Comparison of ENCODE assay signal across 9 cellular contexts in genomic region chr4:156999175-156999517, GRCh38. TPM values are rescaled to one million over a fixed set of nuclear protein-coding genes. Genes with fewer than 3 reads are reported as not detected.
DNase-seq lines count a peak whose midpoint lies in the region; ATAC-seq, FAIRE-seq and TF ChIP-seq lines count a peak whose summit lies in the region.
"Had no signal": no experiment of that assay in that cellular context is flagged by ENCODE, and none has a peak within 500 bp of the region (broad histone marks: within the 10 kb centered on the region; RNA-seq: fewer than 3 reads in every experiment).

No MANE protein-coding gene starts in this region.

- H3K4me3 Mint-ChIP-seq in HFFc6: peak overlapping the region; percentile 67
- H3K4me3 Mint-ChIP-seq: IgD-negative memory B cell had no signal

- H3K4me1 ChIP-seq in SJCRH30 (peaks cover 17% of the 10 kb centered on the region), small intestine (ENCODE audit: control insufficient read depth in 2 of 2, insufficient read depth in 1 of 2, low read depth in 1 of 2, low read length in 1 of 2) (no peaks in the 10 kb centered on the region), OCI-LY7 (ENCODE audit: insufficient read depth, low read length, poor library complexity, severe bottlenecking) (no peaks in the 10 kb centered on the region)

- H3K9me3 Mint-ChIP-seq in HFFc6: peaks cover 14% of the 10 kb centered on the region

- no peak for FAIRE-seq in small intestine (lab: Jason Lieb, UNC)

- no peaks in the 10 kb centered on the region for H4K20me1 ChIP-seq in OCI-LY7 (ENCODE audit: insufficient read depth, low read length)

- H3K36me3 ChIP-seq in SJCRH30: no peaks in the 10 kb centered on the region
- no peaks in the 10 kb centered on the region for H3K36me3 ChIP-seq in small intestine (ENCODE audit: control insufficient read depth in 2 of 2, insufficient read depth in 2 of 2, low read length in 2 of 2)
- no peaks in the 10 kb centered on the region for H3K36me3 ChIP-seq in OCI-LY7 (ENCODE audit: insufficient read depth, low read length)

- no peaks in the 10 kb centered on the region for H3K9me2 ChIP-seq in OCI-LY7 (ENCODE audit: insufficient read depth, low read length)

- CTCF ChIA-PET in OCI-LY7 (lab: Charles Lee; ENCODE audit: unreplicated experiment): no interaction called here

- no peak overlapping the region for H3K4me2 ChIP-seq in OCI-LY7 (ENCODE audit: low read length)

- H3K9me3 ChIP-seq in SJCRH30 (replicated peaks) (no peaks in the 10 kb centered on the region), small intestine (ENCODE audit: control insufficient read depth, low read depth) (peaks cover 2% of the 10 kb centered on the region), OCI-LY7 (ENCODE audit: low read length) (no peaks in the 10 kb centered on the region)

- no peaks in the 10 kb centered on the region for H3K79me2 ChIP-seq in OCI-LY7 (ENCODE audit: insufficient read depth, low read depth, low read length)

- no peak for TF ChIP-seq CTCF in HFFc6 (IDR thresholded peaks at IDR 0.05)
- TF ChIP-seq CTCF in OCI-LY7 (conservative IDR thresholded peaks at IDR 0.05; ENCODE audit: low read length): no peak

- H3K4me3 ChIP-seq in SJCRH30: peak overlapping the region; percentile 29
- H3K4me3 ChIP-seq in small intestine (ENCODE audit: low read depth in 1 of 2, low read length in 2 of 2): no peak overlapping the region
- no peak overlapping the region for H3K4me3 ChIP-seq in OCI-LY7 (ENCODE audit: low read depth, low read length, poor library complexity, severe bottlenecking)

- no peak for ATAC-seq in GM19023 (IDR thresholded peaks at IDR 0.05; ENCODE audit: unreplicated experiment)

- H2AFZ ChIP-seq in OCI-LY7 (ENCODE audit: low read length): no peak overlapping the region

- DNase-seq in HFFc6 (peak; percentile 94), SJCRH30 (peak; percentile 78 to 93), foreskin melanocyte (peak; percentile 96), small intestine (peak; percentile 57), NCI-H2081 (lab: John Stamatoyannopoulos, UW) (no peak), occipital lobe (lab: John Stamatoyannopoulos, UW) (no peak), OCI-LY7 (ENCODE audit: low spot score) (no peak)

- BruUV-seq in OCI-LY7 (replicated peaks; lab: Mats Ljungman, UMichigan): no TSS peak

- peak overlapping the region; percentile 69 for H3K27ac Mint-ChIP-seq in HFFc6
- H3K27ac Mint-ChIP-seq: IgD-negative memory B cell had no signal

- POLR2A ChIA-PET in OCI-LY7 (lab: Charles Lee): interaction anchor here (0.9 kb wide), 1 partner anchor 1275 kb away, joined by 3 read pairs; no protein-coding TSS in a partner anchor

- peaks cover 35% of the 10 kb centered on the region for H3K36me3 Mint-ChIP-seq in HFFc6 (ENCODE audit: low read depth)
- H3K36me3 Mint-ChIP-seq: IgD-negative memory B cell had no signal

- H3K27me3 ChIP-seq in SJCRH30 (no peaks in the 10 kb centered on the region), small intestine (ENCODE audit: control insufficient read depth in 2 of 2, insufficient read depth in 2 of 2, low read length in 2 of 2) (no peaks in the 10 kb centered on the region)

- peak overlapping the region; percentile 82 for H3K27ac ChIP-seq in SJCRH30
- H3K27ac ChIP-seq in small intestine (ENCODE audit: low read depth in 1 of 2, low read length in 1 of 2): no peak overlapping the region
- H3K27ac ChIP-seq in OCI-LY7 (ENCODE audit: low read depth, low read length, poor library complexity, severe bottlenecking): no peak overlapping the region

- intact Hi-C loops in OCI-LY7 (cut with micrococcal nuclease; ENCODE audit: unreplicated experiment): no loop called here

- no peaks in the 10 kb centered on the region for H3K27me3 Mint-ChIP-seq in HFFc6 (ENCODE audit: insufficient read depth)
- H3K27me3 Mint-ChIP-seq: IgD-negative memory B cell had no signal

- peaks cover 49% of the 10 kb centered on the region for H3K4me1 Mint-ChIP-seq in HFFc6 (ENCODE audit: low read depth)
- H3K4me1 Mint-ChIP-seq: IgD-negative memory B cell had no signal

- 8 to 15% (median 14%) methylated on average over 2 of the region's 2 CpGs for WGBS in small intestine, 3 donors

RNA-seq across cellular contexts. Expression of gene PDGFC, which starts 27.5 kb away (rescaled TPM):
- total RNA-seq in HFFc6 (2021; fragmentation: NEBNext Ultra II Directional; extraction: Animal tissue kit (Norgen Biotek cat#: 25700)): 100 to 1,000 TPM in 1 of 6 experiments, 10 to 100 TPM in 5; 71.5 to 112 (median 76.1) TPM
- 14.1 and 14.6 TPM in 2 replicates for total RNA-seq in SJCRH30 (2014; rRNA removed; shearing (Covaris generic))
- polyA plus RNA-seq in small intestine: 1 to 10 TPM; 2.4 to 3.9 (median 2.5) TPM
- total RNA-seq in occipital lobe (29.0 TPM), OCI-LY7 (2022) (not detected in 2 replicates)
- total RNA-seq in OCI-LY7 (2014; rRNA removed; shearing (Covaris generic)): not detected in 2 replicates
- polyA plus RNA-seq: IgD-negative memory B cell had no signal

Comparison
In these comparisons a context has a peak if more than half of its experiments do, and no peak if none do; other contexts are left out.
1. DNase-seq: peak in HFFc6 (single experiment), SJCRH30 (2 of 2), foreskin melanocyte (single experiment) and small intestine (single experiment); none in NCI-H2081 (0 of 2), occipital lobe (single experiment) and OCI-LY7 (single experiment).
2. RNA of gene PDGFC, which starts 27.5 kb away (total RNA-seq): 71.5 to 112 TPM in HFFc6, 29.0 TPM in occipital lobe (single experiment) and 14.1 to 14.6 TPM in SJCRH30; not detected in OCI-LY7; every median in the first group is over 10 times any median in the second.